22 cellular contexts compared by ENCODE assay signal in genomic region chr9:130696996-130697395, GRCh38. TPM values are rescaled to one million over a fixed set of nuclear protein-coding genes. Genes with fewer than 3 reads are reported as not detected.
"Had no signal": no experiment of that assay in that cellular context is flagged by ENCODE, and none has a peak within 500 bp of the region (broad histone marks: within the 10 kb centered on the region; RNA-seq: fewer than 3 reads in every experiment).

No MANE protein-coding gene starts in this region.

- DNase-seq: activated CD4-positive, alpha-beta T cell treated with anti-CD3 and anti-CD28 coated beads for 48 hours; activated T-cell treated with anti-CD3 and anti-CD28 coated beads, Interleukin-2, amount 50 U/mL, for 1 hour; caudate nucleus; esophagus squamous epithelium; islet precursor cell; mucosa of descending colon; naive thymus-derived CD4-positive, alpha-beta T cell; occipital lobe; SJCRH30; stimulated activated CD4-positive, alpha-beta T cell treated with anti-CD3 and anti-CD28 coated beads, Interleukin-15, amount 100 ng/mL, for 24 hours; stimulated activated CD4-positive, alpha-beta T cell treated with anti-CD3 and anti-CD28 coated beads, Interleukin-4, amount 100 ng/mL, for 1 hour; stimulated activated naive CD4-positive, alpha-beta T cell; T-helper 2 cell; trophoblast cell had no signal

- H3K27ac Mint-ChIP-seq: progenitor cell of endocrine pancreas had no signal

- H2AFZ ChIP-seq: hepatocyte had no signal

- H3K9me3 ChIP-seq: esophagus squamous epithelium, mucosa of descending colon, right atrium auricular region, SJCRH30, suprapubic skin had no signal

- FAIRE-seq: colon had no signal

- H3K27ac ChIP-seq: esophagus squamous epithelium, hepatocyte, right atrium auricular region, SJCRH30, suprapubic skin had no signal

- H3K4me3 ChIP-seq: esophagus squamous epithelium, hepatocyte, mucosa of descending colon, right atrium auricular region, SJCRH30, suprapubic skin had no signal

- H3K9me3 Mint-ChIP-seq: naive thymus-derived CD4-positive, alpha-beta T cell had no signal

- ATAC-seq: mucosa of descending colon; naive thymus-derived CD4-positive, alpha-beta T cell had no signal

- H3K27me3 ChIP-seq: esophagus squamous epithelium, hepatocyte, right atrium auricular region, SJCRH30, suprapubic skin had no signal

- H3K27me3 Mint-ChIP-seq: naive thymus-derived CD4-positive, alpha-beta T cell; progenitor cell of endocrine pancreas had no signal

- H3K4me2 ChIP-seq: hepatocyte had no signal

RNA-seq across cellular contexts. Expression of gene PRDM12, which starts 32.6 kb away (rescaled TPM):
- total RNA-seq: esophagus squamous epithelium; fibroblast of villous mesenchyme; glomerular endothelial cell; hepatocyte; naive thymus-derived CD4-positive, alpha-beta T cell; occipital lobe; progenitor cell of endocrine pancreas; right atrium auricular region; skeletal muscle tissue; suprapubic skin had no signal
- polyA plus RNA-seq: hepatocyte had no signal
